ENCODE assay signal across 2 cellular contexts in the genomic region with DNA sequence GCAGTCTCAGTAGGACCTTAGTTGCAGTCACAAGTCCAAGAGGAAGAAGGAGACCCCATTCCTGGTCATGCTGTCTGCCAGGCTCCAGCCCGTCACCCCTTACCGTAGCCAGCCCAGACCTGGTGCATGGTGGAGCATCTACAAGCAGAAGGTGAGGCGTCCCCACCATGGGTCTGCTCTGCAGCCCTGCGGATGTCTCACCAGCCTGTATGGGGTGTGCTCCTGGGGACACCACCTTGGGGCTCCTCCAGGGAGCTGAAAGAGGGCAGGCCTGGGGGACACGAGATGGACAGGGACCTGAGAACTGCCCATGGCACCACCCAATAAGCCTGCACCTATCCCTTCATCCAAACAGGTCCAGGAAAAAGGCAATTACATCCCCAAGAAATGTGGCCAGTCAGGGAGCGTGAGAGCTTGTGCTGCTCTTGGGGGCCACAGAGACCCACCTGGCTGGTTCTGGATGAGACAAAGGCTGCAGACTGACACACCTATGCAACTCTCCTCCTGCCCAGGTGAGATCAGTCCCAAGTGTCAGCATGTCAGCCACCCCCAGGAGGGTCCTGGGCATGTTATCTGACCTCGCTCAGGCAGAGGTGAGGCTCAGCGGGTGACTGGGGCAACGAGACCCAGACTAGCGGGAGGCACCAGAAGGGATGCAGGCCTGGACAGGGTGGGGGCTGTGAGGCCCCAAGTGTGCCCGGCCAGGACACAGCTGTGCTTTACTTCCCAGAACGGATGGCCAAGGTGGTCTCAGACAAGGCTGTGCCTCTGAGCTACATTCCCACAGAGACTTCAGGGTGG.
TF ChIP-seq lines count a peak whose summit lies in the region.

No MANE protein-coding gene starts in this region.

TF ChIP-seq in SK-N-SH, 30 proteins besides CTCF, POLR2A, EP300 and RAD21 (continued from another document):
- TF ChIP-seq, protein P1, sequence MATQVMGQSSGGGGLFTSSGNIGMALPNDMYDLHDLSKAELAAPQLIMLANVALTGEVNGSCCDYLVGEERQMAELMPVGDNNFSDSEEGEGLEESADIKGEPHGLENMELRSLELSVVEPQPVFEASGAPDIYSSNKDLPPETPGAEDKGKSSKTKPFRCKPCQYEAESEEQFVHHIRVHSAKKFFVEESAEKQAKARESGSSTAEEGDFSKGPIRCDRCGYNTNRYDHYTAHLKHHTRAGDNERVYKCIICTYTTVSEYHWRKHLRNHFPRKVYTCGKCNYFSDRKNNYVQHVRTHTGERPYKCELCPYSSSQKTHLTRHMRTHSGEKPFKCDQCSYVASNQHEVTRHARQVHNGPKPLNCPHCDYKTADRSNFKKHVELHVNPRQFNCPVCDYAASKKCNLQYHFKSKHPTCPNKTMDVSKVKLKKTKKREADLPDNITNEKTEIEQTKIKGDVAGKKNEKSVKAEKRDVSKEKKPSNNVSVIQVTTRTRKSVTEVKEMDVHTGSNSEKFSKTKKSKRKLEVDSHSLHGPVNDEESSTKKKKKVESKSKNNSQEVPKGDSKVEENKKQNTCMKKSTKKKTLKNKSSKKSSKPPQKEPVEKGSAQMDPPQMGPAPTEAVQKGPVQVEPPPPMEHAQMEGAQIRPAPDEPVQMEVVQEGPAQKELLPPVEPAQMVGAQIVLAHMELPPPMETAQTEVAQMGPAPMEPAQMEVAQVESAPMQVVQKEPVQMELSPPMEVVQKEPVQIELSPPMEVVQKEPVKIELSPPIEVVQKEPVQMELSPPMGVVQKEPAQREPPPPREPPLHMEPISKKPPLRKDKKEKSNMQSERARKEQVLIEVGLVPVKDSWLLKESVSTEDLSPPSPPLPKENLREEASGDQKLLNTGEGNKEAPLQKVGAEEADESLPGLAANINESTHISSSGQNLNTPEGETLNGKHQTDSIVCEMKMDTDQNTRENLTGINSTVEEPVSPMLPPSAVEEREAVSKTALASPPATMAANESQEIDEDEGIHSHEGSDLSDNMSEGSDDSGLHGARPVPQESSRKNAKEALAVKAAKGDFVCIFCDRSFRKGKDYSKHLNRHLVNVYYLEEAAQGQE (IDR thresholded peaks at IDR 0.05; ENCODE audit: low read depth, low read length) = no peak
- TF ChIP-seq, protein P2, sequence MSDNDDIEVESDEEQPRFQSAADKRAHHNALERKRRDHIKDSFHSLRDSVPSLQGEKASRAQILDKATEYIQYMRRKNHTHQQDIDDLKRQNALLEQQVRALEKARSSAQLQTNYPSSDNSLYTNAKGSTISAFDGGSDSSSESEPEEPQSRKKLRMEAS (IDR thresholded peaks at IDR 0.05; ENCODE audit: low read depth) = no peak
- no peak for TF ChIP-seq NRF1 (IDR thresholded peaks at IDR 0.05; ENCODE audit: low read depth, low read length)
- TF ChIP-seq, protein P3, sequence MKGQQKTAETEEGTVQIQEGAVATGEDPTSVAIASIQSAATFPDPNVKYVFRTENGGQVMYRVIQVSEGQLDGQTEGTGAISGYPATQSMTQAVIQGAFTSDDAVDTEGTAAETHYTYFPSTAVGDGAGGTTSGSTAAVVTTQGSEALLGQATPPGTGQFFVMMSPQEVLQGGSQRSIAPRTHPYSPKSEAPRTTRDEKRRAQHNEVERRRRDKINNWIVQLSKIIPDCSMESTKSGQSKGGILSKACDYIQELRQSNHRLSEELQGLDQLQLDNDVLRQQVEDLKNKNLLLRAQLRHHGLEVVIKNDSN (IDR thresholded peaks at IDR 0.05; ENCODE audit: borderline replicate concordance, low read depth) = no peak
- TF ChIP-seq MEF2A (IDR thresholded peaks at IDR 0.05; ENCODE audit: borderline replicate concordance, low read depth) = no peak
- no peak for TF ChIP-seq MXI1 (IDR thresholded peaks at IDR 0.05; ENCODE audit: low read depth, low read length)
- TF ChIP-seq CHD2 (IDR thresholded peaks at IDR 0.05; ENCODE audit: low read length, partially characterized antibody) = no peak
- TF ChIP-seq GATA2 (CRISPR knock-in tag; IDR thresholded peaks at IDR 0.05) = no peak
- no peak for TF ChIP-seq EZH2phosphoT487 (IDR thresholded peaks at IDR 0.05; ENCODE audit: borderline replicate concordance, low read depth)
- TF ChIP-seq RXRA (IDR thresholded peaks at IDR 0.05; ENCODE audit: borderline replicate concordance, low read depth) = no peak
- TF ChIP-seq FOXJ3 (CRISPR knock-in tag; IDR thresholded peaks at IDR 0.05) = no peak
- TF ChIP-seq TCF12 (IDR thresholded peaks at IDR 0.05) = no peak
- no peak for TF ChIP-seq SIN3A (IDR thresholded peaks at IDR 0.05; ENCODE audit: borderline replicate concordance, low read depth, low read length)
- TF ChIP-seq POLR2AphosphoS5 (IDR thresholded peaks at IDR 0.05; ENCODE audit: low read depth, low read length) = no peak
- TF ChIP-seq, protein P4, sequence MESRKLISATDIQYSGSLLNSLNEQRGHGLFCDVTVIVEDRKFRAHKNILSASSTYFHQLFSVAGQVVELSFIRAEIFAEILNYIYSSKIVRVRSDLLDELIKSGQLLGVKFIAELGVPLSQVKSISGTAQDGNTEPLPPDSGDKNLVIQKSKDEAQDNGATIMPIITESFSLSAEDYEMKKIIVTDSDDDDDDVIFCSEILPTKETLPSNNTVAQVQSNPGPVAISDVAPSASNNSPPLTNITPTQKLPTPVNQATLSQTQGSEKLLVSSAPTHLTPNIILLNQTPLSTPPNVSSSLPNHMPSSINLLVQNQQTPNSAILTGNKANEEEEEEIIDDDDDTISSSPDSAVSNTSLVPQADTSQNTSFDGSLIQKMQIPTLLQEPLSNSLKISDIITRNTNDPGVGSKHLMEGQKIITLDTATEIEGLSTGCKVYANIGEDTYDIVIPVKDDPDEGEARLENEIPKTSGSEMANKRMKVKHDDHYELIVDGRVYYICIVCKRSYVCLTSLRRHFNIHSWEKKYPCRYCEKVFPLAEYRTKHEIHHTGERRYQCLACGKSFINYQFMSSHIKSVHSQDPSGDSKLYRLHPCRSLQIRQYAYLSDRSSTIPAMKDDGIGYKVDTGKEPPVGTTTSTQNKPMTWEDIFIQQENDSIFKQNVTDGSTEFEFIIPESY (IDR thresholded peaks at IDR 0.05; ENCODE audit: borderline replicate concordance, low read depth) = no peak
- TF ChIP-seq, protein P5, sequence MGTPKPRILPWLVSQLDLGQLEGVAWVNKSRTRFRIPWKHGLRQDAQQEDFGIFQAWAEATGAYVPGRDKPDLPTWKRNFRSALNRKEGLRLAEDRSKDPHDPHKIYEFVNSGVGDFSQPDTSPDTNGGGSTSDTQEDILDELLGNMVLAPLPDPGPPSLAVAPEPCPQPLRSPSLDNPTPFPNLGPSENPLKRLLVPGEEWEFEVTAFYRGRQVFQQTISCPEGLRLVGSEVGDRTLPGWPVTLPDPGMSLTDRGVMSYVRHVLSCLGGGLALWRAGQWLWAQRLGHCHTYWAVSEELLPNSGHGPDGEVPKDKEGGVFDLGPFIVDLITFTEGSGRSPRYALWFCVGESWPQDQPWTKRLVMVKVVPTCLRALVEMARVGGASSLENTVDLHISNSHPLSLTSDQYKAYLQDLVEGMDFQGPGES (IDR thresholded peaks at IDR 0.05; ENCODE audit: low read depth, low read length) = no peak

TF ChIP-seq in SK-N-SH treated with all-trans-retinoic acid at 6 μM for 48 hours, 23 proteins besides CTCF, POLR2A, EP300 and RAD21 (continued from another document):
- no peak for TF ChIP-seq ZNF8 (CRISPR knock-in tag; IDR thresholded peaks at IDR 0.05)
- TF ChIP-seq, protein P6, sequence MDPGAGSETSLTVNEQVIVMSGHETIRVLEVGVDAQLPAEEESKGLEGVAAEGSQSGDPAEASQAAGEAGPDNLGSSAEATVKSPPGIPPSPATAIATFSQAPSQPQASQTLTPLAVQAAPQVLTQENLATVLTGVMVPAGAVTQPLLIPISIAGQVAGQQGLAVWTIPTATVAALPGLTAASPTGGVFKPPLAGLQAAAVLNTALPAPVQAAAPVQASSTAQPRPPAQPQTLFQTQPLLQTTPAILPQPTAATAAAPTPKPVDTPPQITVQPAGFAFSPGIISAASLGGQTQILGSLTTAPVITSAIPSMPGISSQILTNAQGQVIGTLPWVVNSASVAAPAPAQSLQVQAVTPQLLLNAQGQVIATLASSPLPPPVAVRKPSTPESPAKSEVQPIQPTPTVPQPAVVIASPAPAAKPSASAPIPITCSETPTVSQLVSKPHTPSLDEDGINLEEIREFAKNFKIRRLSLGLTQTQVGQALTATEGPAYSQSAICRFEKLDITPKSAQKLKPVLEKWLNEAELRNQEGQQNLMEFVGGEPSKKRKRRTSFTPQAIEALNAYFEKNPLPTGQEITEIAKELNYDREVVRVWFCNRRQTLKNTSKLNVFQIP (CRISPR knock-in tag; IDR thresholded peaks at IDR 0.05; ENCODE audit: borderline replicate concordance, low read depth) = no peak
- TF ChIP-seq, protein P7, sequence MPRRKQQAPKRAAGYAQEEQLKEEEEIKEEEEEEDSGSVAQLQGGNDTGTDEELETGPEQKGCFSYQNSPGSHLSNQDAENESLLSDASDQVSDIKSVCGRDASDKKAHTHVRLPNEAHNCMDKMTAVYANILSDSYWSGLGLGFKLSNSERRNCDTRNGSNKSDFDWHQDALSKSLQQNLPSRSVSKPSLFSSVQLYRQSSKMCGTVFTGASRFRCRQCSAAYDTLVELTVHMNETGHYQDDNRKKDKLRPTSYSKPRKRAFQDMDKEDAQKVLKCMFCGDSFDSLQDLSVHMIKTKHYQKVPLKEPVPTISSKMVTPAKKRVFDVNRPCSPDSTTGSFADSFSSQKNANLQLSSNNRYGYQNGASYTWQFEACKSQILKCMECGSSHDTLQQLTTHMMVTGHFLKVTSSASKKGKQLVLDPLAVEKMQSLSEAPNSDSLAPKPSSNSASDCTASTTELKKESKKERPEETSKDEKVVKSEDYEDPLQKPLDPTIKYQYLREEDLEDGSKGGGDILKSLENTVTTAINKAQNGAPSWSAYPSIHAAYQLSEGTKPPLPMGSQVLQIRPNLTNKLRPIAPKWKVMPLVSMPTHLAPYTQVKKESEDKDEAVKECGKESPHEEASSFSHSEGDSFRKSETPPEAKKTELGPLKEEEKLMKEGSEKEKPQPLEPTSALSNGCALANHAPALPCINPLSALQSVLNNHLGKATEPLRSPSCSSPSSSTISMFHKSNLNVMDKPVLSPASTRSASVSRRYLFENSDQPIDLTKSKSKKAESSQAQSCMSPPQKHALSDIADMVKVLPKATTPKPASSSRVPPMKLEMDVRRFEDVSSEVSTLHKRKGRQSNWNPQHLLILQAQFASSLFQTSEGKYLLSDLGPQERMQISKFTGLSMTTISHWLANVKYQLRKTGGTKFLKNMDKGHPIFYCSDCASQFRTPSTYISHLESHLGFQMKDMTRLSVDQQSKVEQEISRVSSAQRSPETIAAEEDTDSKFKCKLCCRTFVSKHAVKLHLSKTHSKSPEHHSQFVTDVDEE (CRISPR knock-in tag; IDR thresholded peaks at IDR 0.05) = no peak
- no peak for TF ChIP-seq BACH2 (CRISPR knock-in tag; IDR thresholded peaks at IDR 0.05; ENCODE audit: borderline replicate concordance)
- TF ChIP-seq, protein P8, sequence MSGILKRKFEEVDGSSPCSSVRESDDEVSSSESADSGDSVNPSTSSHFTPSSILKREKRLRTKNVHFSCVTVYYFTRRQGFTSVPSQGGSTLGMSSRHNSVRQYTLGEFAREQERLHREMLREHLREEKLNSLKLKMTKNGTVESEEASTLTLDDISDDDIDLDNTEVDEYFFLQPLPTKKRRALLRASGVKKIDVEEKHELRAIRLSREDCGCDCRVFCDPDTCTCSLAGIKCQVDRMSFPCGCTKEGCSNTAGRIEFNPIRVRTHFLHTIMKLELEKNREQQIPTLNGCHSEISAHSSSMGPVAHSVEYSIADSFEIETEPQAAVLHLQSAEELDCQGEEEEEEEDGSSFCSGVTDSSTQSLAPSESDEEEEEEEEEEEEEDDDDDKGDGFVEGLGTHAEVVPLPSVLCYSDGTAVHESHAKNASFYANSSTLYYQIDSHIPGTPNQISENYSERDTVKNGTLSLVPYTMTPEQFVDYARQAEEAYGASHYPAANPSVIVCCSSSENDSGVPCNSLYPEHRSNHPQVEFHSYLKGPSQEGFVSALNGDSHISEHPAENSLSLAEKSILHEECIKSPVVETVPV (CRISPR knock-in tag; IDR thresholded peaks at IDR 0.05) = no peak
- no peak for TF ChIP-seq ZFP30 (CRISPR knock-in tag; IDR thresholded peaks at IDR 0.05)
- TF ChIP-seq, protein P9, sequence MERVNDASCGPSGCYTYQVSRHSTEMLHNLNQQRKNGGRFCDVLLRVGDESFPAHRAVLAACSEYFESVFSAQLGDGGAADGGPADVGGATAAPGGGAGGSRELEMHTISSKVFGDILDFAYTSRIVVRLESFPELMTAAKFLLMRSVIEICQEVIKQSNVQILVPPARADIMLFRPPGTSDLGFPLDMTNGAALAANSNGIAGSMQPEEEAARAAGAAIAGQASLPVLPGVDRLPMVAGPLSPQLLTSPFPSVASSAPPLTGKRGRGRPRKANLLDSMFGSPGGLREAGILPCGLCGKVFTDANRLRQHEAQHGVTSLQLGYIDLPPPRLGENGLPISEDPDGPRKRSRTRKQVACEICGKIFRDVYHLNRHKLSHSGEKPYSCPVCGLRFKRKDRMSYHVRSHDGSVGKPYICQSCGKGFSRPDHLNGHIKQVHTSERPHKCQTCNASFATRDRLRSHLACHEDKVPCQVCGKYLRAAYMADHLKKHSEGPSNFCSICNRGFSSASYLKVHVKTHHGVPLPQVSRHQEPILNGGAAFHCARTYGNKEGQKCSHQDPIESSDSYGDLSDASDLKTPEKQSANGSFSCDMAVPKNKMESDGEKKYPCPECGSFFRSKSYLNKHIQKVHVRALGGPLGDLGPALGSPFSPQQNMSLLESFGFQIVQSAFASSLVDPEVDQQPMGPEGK (CRISPR knock-in tag; IDR thresholded peaks at IDR 0.05; ENCODE audit: borderline replicate concordance) = no peak
- no peak for TF ChIP-seq ARNTL (CRISPR knock-in tag; IDR thresholded peaks at IDR 0.05; ENCODE audit: borderline replicate concordance, low read depth)
- no peak for TF ChIP-seq ZNF70 (CRISPR knock-in tag; IDR thresholded peaks at IDR 0.05)
- TF ChIP-seq OSR1 (CRISPR knock-in tag; IDR thresholded peaks at IDR 0.05) = no peak
- TF ChIP-seq ZNF565 (CRISPR knock-in tag; conservative IDR thresholded peaks at IDR 0.05; ENCODE audit: low read depth) = no peak
